In the genomic region with DNA sequence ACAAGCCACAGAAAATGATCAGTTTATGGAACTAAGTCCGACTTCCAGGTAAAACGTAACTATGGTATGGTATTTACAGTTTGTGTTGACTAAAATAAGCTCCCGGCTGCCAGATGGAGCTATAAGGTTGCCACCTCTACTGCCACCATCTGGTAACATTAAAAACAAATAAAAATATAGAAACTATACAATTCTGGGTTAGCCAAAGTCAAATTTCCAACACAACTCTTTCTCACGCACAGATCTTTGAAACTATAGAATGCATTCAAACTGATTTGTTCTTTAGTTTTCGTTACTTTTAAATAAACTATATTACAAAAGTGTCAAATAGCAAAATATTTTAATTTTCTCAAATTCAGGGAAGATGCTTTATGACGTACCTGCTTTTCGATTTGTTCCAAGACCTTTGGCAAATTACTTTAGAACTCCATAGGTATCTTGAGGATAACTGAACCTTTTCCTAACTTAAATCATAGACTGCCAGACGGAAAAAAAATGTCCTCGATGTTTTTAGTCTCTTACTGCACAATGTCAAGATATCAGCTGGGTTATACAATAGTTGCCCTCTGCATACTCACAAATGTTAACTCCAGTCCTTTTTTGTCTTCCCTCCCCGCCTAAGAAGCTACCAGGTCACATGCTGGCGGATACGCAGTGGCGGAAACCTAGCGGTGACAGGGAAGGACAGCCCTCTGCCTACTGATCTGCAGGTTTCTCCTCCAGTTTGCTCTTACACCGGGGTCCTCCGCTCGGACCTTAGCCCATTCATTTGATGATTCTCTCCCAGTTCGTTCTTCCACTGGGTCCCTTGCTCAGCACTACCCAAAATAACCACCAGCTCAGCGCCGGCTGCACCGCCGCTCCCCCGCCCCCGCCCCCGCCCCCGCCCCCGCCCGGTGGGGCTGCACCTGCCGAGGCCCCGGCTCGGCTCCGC, we compare ENCODE assay signal across 8 cellular contexts. TPM values are rescaled to one million over a fixed set of nuclear protein-coding genes. Genes with fewer than 3 reads are reported as not detected.
DNase-seq lines count a peak whose midpoint lies in the region; ATAC-seq and TF ChIP-seq lines count a peak whose summit lies in the region.

No MANE protein-coding gene starts in this region.

- peak overlapping the region; percentile 98 for H3K27ac ChIP-seq in colonic mucosa

- DNase-seq in AG09319 (ENCODE audit: extremely low read depth, low read depth): no peak
- DNase-seq in NCI-H345 treated with DMSO at 0.1 percent for 48 hours (lab: John Stamatoyannopoulos, UW; ENCODE audit: unreplicated experiment): peak; percentile 50
- peak; percentile 59 for DNase-seq in activated CD4-positive, CD25-positive, alpha-beta regulatory T cell treated with anti-CD3 and anti-CD28 coated beads, Interleukin-2, amount 50 U/mL, for 72 hours
- DNase-seq in colonic mucosa: peak; percentile 81
- DNase-seq in left colon: peak; percentile 74 to 81
- peak; percentile 42 to 48 for DNase-seq in stimulated activated CD4-positive, alpha-beta T cell treated with anti-CD3 and anti-CD28 coated beads, Interleukin-2, amount 100 ng/mL, for 48 hours

- H3K27me3 ChIP-seq in colonic mucosa: no peaks in the 10 kb centered on the region

- TF ChIP-seq CTCF in AG09319 (IDR thresholded peaks at IDR 0.05; ENCODE audit: low read depth, low read length): peak; percentile 38
- peak; percentile 34 for TF ChIP-seq CTCF in colonic mucosa (IDR thresholded peaks at IDR 0.05)

- H3K9ac ChIP-seq in colonic mucosa (ENCODE audit: low read depth in 2 of 2, low read length in 2 of 2): peak overlapping the region; percentile 91 to 99

- peak overlapping the region; percentile 98 for H3K4me3 ChIP-seq in colonic mucosa

- H3K9me3 ChIP-seq in colonic mucosa: no peaks in the 10 kb centered on the region

- peak; percentile 49 for ATAC-seq in GM18873 (IDR thresholded peaks at IDR 0.05; ENCODE audit: low FRiP score, unreplicated experiment)
- peak; percentile 45 for ATAC-seq in HG03159 (IDR thresholded peaks at IDR 0.05; ENCODE audit: unreplicated experiment)
- ATAC-seq in left colon: peak; percentile 48

- no peaks in the 10 kb centered on the region for H3K4me1 ChIP-seq in colonic mucosa

- no peaks in the 10 kb centered on the region for H3K36me3 ChIP-seq in colonic mucosa

- intact Hi-C loops in colonic mucosa (cut with DNase I): no loop called here
- intact Hi-C loops in left colon (cut with DNase I, micrococcal nuclease): no loop called here

RNA-seq across cellular contexts. Expression of a gene that starts 0.9 kb away (rescaled TPM):
- total RNA-seq in colonic mucosa (10 to 100 TPM; 24.4 to 41.5 TPM), left colon (10 to 100 TPM; 39.3 to 48.3 TPM)

RNA-seq across cellular contexts. Expression of a gene that starts 43.1 kb away (rescaled TPM):
- total RNA-seq in colonic mucosa: 1 to 10 TPM; 1.1 to 4.5 TPM
- 1 to 10 TPM; 2.2 to 4.3 TPM for total RNA-seq in left colon
